7 cellular contexts compared by ENCODE assay signal in the genomic region with DNA sequence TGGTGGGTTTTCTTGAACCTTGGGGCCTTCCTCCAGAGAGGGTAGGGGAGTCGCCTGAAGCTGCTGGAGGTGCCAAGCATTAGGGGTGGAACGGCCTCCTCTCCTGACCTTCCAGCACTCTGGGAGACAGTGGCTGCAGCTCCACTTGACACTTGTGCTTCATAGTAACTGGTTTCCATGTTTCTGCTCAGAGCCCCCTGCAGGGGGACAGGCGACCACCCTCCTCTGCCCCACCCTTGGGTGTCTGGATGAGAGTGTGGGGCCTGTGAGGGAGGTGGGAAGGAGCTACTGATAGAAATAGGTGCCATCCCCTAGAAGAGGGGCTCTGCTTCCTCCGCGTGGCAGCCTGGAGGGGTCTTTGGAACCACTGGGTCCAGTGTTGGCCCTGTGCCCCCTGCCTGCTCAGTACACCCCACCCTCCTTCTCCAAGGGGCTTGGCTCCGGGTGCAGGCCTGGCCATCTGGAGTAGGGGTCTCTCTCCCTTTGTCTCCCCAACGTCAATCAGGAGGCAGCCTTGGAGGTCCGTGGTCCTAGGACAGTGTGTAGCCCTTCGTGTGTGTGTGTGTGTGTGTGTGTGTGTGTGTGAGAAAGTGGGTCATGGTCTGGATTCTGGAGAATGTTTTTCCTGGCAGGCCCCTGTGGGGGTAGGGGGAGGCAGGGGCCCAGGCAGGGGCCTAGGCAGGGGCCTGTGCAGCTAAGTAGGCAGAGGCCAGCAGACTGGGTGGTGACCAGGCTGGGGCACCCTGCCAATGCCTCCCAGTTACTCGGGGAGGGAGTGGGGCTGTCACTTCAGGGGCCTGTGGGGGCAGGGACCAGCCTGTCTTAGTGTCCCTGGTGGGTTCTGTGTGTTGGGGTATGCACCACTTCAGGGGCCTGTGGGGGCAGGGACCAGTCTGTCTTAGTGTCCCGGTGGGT. TPM values are rescaled to one million over a fixed set of nuclear protein-coding genes. Genes with fewer than 3 reads are reported as not detected.
DNase-seq lines count a peak whose midpoint lies in the region; ATAC-seq and TF ChIP-seq lines count a peak whose summit lies in the region.

No MANE protein-coding gene starts in this region.

- DNase-seq in HCT116 (ENCODE audit: low read depth, low spot score), result no peak
- no peak for DNase-seq in activated CD8-positive, alpha-beta T cell treated with anti-CD3 and anti-CD28 coated beads, Interleukin-2, amount 10 ng/mL, durations not matched to agents 7 days and 5 days
- DNase-seq in glomerular visceral epithelial cell (ENCODE audit: extremely low spot score), result peak; percentile 44
- no peak for DNase-seq in HT-29 (ENCODE audit: low spot score)
- no peak for DNase-seq in GM19238 (ENCODE audit: insufficient read length, low spot score)
- DNase-seq in iPS-NIHi11 (ENCODE audit: low spot score), result no peak

- POLR2A ChIA-PET in HCT116 (lab: Charles Lee), result no interaction called here
- POLR2A ChIA-PET in activated CD8-positive, alpha-beta T cell treated with anti-CD3 and anti-CD28 coated beads, Interleukin-2, amount 10 ng/mL, durations not matched to agents 7 days and 5 days (lab: Charles Lee), result interaction anchor here (1.2 to 1.5 kb wide), 2 partner anchors 21 to 24 kb away, joined by 4 to 5 read pairs; a partner anchor contains a TSS

- peak overlapping the region; percentile 25 for H3K4me3 Mint-ChIP-seq in activated CD8-positive, alpha-beta T cell treated with anti-CD3 and anti-CD28 coated beads, Interleukin-2, amount 10 ng/mL, durations not matched to agents 7 days and 5 days
- no peak overlapping the region for H3K4me3 Mint-ChIP-seq in stimulated activated memory B cell treated with anti-CD40 and anti-IgM and Interleukin-4, amounts not matched to agents 10 μg/mL and 1 μg/mL and 100 μg/mL, for 72 hours

- no peaks in the 10 kb centered on the region for H3K9me3 Mint-ChIP-seq in activated CD8-positive, alpha-beta T cell treated with anti-CD3 and anti-CD28 coated beads, Interleukin-2, amount 10 ng/mL, durations not matched to agents 7 days and 5 days (ENCODE audit: insufficient read depth)
- H3K9me3 Mint-ChIP-seq in stimulated activated memory B cell treated with anti-CD40 and anti-IgM and Interleukin-4, amounts not matched to agents 10 μg/mL and 1 μg/mL and 100 μg/mL, for 72 hours, result no peaks in the 10 kb centered on the region

- no TSS peak for BruUV-seq in HCT116 (replicated peaks; lab: Mats Ljungman, UMichigan)

- peak overlapping the region; percentile 35; the same call in 1 of the 2 replicates for H3K9ac ChIP-seq in HCT116 (ENCODE audit: low read length)

- H3K9me2 ChIP-seq in HCT116 (ENCODE audit: insufficient read depth), result no peaks in the 10 kb centered on the region

- peaks cover 78% of the 10 kb centered on the region for H3K4me1 Mint-ChIP-seq in activated CD8-positive, alpha-beta T cell treated with anti-CD3 and anti-CD28 coated beads, Interleukin-2, amount 10 ng/mL, durations not matched to agents 7 days and 5 days (ENCODE audit: low read depth)
- H3K4me1 Mint-ChIP-seq in stimulated activated memory B cell treated with anti-CD40 and anti-IgM and Interleukin-4, amounts not matched to agents 10 μg/mL and 1 μg/mL and 100 μg/mL, for 72 hours, result peaks cover 85% of the 10 kb centered on the region

- no peaks in the 10 kb centered on the region for H3K27me3 ChIP-seq in HCT116 (ENCODE audit: insufficient read depth, low read length)

- H3K79me2 ChIP-seq in HCT116 (ENCODE audit: insufficient read depth, low read length), result peaks cover 93% of the 10 kb centered on the region

- H3K36me3 Mint-ChIP-seq in activated CD8-positive, alpha-beta T cell treated with anti-CD3 and anti-CD28 coated beads, Interleukin-2, amount 10 ng/mL, durations not matched to agents 7 days and 5 days (ENCODE audit: low read depth), result peaks cover 64% of the 10 kb centered on the region
- H3K36me3 Mint-ChIP-seq in stimulated activated memory B cell treated with anti-CD40 and anti-IgM and Interleukin-4, amounts not matched to agents 10 μg/mL and 1 μg/mL and 100 μg/mL, for 72 hours, result peaks cover 21% of the 10 kb centered on the region

- peaks cover 62 to 84% of the 10 kb centered on the region in 2 experiments for H3K4me1 ChIP-seq in HCT116 (ENCODE audit: control insufficient read depth in 1 of 2, insufficient read depth in 2 of 2, low read length in 2 of 2)

- H4K20me1 ChIP-seq in HCT116 (ENCODE audit: insufficient read depth), result no peaks in the 10 kb centered on the region

- H2AFZ ChIP-seq in HCT116 (ENCODE audit: low read depth, low read length, poor library complexity, severe bottlenecking), result no peak overlapping the region

- no peak for TF ChIP-seq RAD21 in HCT116 (IDR thresholded peaks at IDR 0.05; ENCODE audit: low read depth)

- no peak for TF ChIP-seq POLR2A in HCT116 (IDR thresholded peaks at IDR 0.05; ENCODE audit: borderline replicate concordance, extremely low read depth, insufficient read depth, insufficient read length)

- peak overlapping the region; percentile 49 for H3K27ac ChIP-seq in HCT116 (ENCODE audit: low read depth, low read length)

- H3K4me3 ChIP-seq in HCT116 (replicated peaks in 1 of 2; ENCODE audit: low read depth in 1 of 2, low read length in 2 of 2), result no peak overlapping the region

- RAD21 ChIA-PET in HCT116 (lab: Charles Lee; ENCODE audit: low non-redundant PET in 1 of 2, low total read pairs in 2 of 2, uncharacterized antibody in 2 of 2, unreplicated experiment in 2 of 2), result no interaction called here

- TF ChIP-seq CTCF in HCT116 (IDR thresholded peaks at IDR 0.05 in 2 of 3, conservative IDR thresholded peaks at IDR 0.05 in 1 of 3; ENCODE audit: borderline replicate concordance in 1 of 3, insufficient read depth in 1 of 3, low read depth in 2 of 3, low read length in 2 of 3), result no peak

- intact Hi-C loops in HCT116 (cut with micrococcal nuclease), result no loop called here

- H3K27ac Mint-ChIP-seq in activated CD8-positive, alpha-beta T cell treated with anti-CD3 and anti-CD28 coated beads, Interleukin-2, amount 10 ng/mL, durations not matched to agents 7 days and 5 days, result peak overlapping the region; percentile 75
- H3K27ac Mint-ChIP-seq in stimulated activated memory B cell treated with anti-CD40 and anti-IgM and Interleukin-4, amounts not matched to agents 10 μg/mL and 1 μg/mL and 100 μg/mL, for 72 hours, result peak overlapping the region; percentile 87

- CTCF ChIA-PET in HCT116 (lab: Charles Lee), result no interaction called here
- CTCF ChIA-PET in activated CD8-positive, alpha-beta T cell treated with anti-CD3 and anti-CD28 coated beads, Interleukin-2, amount 10 ng/mL, durations not matched to agents 7 days and 5 days (lab: Charles Lee), result no interaction called here

- H3K36me3 ChIP-seq in HCT116 (ENCODE audit: control insufficient read depth in 1 of 2, insufficient read depth in 2 of 2, low read length in 2 of 2), result peaks cover 9 to 12% of the 10 kb centered on the region in 2 experiments; a peak in 2 of 4 replicates

- ATAC-seq in HCT116, result no peak
- ATAC-seq in activated CD8-positive, alpha-beta T cell treated with anti-CD3 and anti-CD28 coated beads, Interleukin-2, amount 10 ng/mL, durations not matched to agents 7 days and 5 days, result no peak
- no peak for ATAC-seq in stimulated activated memory B cell treated with anti-CD40 and anti-IgM and Interleukin-4, amounts not matched to agents 10 μg/mL and 1 μg/mL and 100 μg/mL, for 72 hours

- H3K27me3 Mint-ChIP-seq in activated CD8-positive, alpha-beta T cell treated with anti-CD3 and anti-CD28 coated beads, Interleukin-2, amount 10 ng/mL, durations not matched to agents 7 days and 5 days (ENCODE audit: low read depth), result no peaks in the 10 kb centered on the region
- H3K27me3 Mint-ChIP-seq in stimulated activated memory B cell treated with anti-CD40 and anti-IgM and Interleukin-4, amounts not matched to agents 10 μg/mL and 1 μg/mL and 100 μg/mL, for 72 hours, result no peaks in the 10 kb centered on the region

- peak overlapping the region; percentile 85; the same call in 1 of the 2 replicates for H3K4me2 ChIP-seq in HCT116 (ENCODE audit: low read length)

- no peaks in the 10 kb centered on the region for H3K9me3 ChIP-seq in HCT116 (ENCODE audit: control insufficient read depth in 1 of 2, insufficient read depth in 1 of 2, low read depth in 1 of 2, low read length in 2 of 2)

TF ChIP-seq in HCT116, 20 proteins besides CTCF, POLR2A, EP300 and RAD21 (continues in another document):
- TF ChIP-seq, protein P1, sequence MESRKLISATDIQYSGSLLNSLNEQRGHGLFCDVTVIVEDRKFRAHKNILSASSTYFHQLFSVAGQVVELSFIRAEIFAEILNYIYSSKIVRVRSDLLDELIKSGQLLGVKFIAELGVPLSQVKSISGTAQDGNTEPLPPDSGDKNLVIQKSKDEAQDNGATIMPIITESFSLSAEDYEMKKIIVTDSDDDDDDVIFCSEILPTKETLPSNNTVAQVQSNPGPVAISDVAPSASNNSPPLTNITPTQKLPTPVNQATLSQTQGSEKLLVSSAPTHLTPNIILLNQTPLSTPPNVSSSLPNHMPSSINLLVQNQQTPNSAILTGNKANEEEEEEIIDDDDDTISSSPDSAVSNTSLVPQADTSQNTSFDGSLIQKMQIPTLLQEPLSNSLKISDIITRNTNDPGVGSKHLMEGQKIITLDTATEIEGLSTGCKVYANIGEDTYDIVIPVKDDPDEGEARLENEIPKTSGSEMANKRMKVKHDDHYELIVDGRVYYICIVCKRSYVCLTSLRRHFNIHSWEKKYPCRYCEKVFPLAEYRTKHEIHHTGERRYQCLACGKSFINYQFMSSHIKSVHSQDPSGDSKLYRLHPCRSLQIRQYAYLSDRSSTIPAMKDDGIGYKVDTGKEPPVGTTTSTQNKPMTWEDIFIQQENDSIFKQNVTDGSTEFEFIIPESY (IDR thresholded peaks at IDR 0.05; ENCODE audit: extremely low read depth, insufficient replicate concordance, low read length), result no peak
- TF ChIP-seq JUND (IDR thresholded peaks at IDR 0.05) (no peak), EZH2phosphoT487 (IDR thresholded peaks at IDR 0.05; ENCODE audit: borderline replicate concordance) (no peak), ZFX (IDR thresholded peaks at IDR 0.05) (no peak), ELF1 (IDR thresholded peaks at IDR 0.05; ENCODE audit: borderline replicate concordance, low read depth) (no peak), SIN3A (IDR thresholded peaks at IDR 0.05; ENCODE audit: low read depth) (no peak)

RNA-seq across cellular contexts. Expression of a gene that starts 4.9 kb away (rescaled TPM):
- 149 TPM for total RNA-seq in HCT116 (2021; ENCODE audit: unreplicated experiment)
- 126 and 129 TPM in 2 replicates for polyA plus RNA-seq in HCT116 (2012)
- total RNA-seq in activated CD8-positive, alpha-beta T cell treated with anti-CD3 and anti-CD28 coated beads, Interleukin-2, amount 10 ng/mL, durations not matched to agents 7 days and 5 days, result 100 to 1,000 TPM; 268 to 276 TPM
- 266 and 279 TPM in 2 replicates for total RNA-seq in HT-29 (2014; rRNA removed; shearing (Covaris generic))

RNA-seq across cellular contexts. Expression of a gene that starts 21.2 kb away (rescaled TPM):
- 1,631 TPM for total RNA-seq in HCT116 (2021; ENCODE audit: unreplicated experiment)
- polyA plus RNA-seq in HCT116 (2012), result 2,133 and 2,505 TPM in 2 replicates
- total RNA-seq in activated CD8-positive, alpha-beta T cell treated with anti-CD3 and anti-CD28 coated beads, Interleukin-2, amount 10 ng/mL, durations not matched to agents 7 days and 5 days, result 1,000 to 10,000 TPM; 1,130 to 1,164 TPM
- total RNA-seq in HT-29 (2014; rRNA removed; shearing (Covaris generic)), result 2,011 and 2,221 TPM in 2 replicates

RNA-seq across cellular contexts. Expression of a gene that starts 49.6 kb away (rescaled TPM):
- total RNA-seq in HCT116 (2021; ENCODE audit: unreplicated experiment), result 23.9 TPM
- 14.1 and 17.2 TPM in 2 replicates for polyA plus RNA-seq in HCT116 (2012)
- 10 to 100 TPM; 29.6 to 30.9 TPM for total RNA-seq in activated CD8-positive, alpha-beta T cell treated with anti-CD3 and anti-CD28 coated beads, Interleukin-2, amount 10 ng/mL, durations not matched to agents 7 days and 5 days
- total RNA-seq in HT-29 (2014; rRNA removed; shearing (Covaris generic)), result 28.7 and 33.9 TPM in 2 replicates
